8 cellular contexts compared by ENCODE assay signal in the genomic region with DNA sequence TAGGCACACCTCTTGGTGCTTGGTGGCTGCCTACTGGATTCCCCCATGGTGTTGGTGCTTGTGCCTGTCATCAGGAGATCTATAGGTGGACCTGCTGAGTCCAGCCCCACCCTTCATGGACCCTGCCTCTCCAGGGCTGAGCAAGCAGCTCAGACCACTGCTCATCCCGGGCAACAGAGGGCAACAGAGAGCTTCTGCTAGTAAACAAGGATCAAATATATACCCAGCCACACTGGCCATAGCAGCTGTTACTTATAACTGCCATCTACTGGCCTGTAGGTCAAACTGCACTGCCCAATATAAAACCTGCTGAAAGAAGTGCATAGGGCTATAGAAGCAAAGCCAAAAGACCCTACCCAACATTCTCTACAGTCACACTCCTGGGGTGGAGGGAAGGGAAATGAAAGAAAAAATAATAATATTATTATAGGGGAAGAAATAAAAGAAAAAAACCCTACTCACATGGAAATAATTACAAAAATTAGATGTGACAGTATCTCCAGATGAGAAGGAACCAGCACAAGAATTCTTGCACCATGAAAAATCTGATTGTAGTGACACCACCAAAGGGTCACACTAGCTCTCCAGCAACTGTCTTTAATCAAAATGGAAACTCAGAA. TPM values are rescaled to one million over a fixed set of nuclear protein-coding genes. Genes with fewer than 3 reads are reported as not detected.
A peak's percentile ranks its signal among the peaks of the same experiment; 100 is the strongest.
DNase-seq lines count a peak whose midpoint lies in the region; ATAC-seq and TF ChIP-seq lines count a peak whose summit lies in the region.

No MANE protein-coding gene starts in this region.

- DNase-seq in NCI-H1417 (lab: John Stamatoyannopoulos, UW) (peak in 2 of 3 experiments; percentile 11 to 45), NCI-H1417 treated with DMSO at 0.1 percent for 48 hours (lab: John Stamatoyannopoulos, UW) (no peak), HCT116 (ENCODE audit: low read depth, low spot score) (peak; percentile 74), M059J (ENCODE audit: low read depth) (peak; percentile 57), UCSD-AML1 (lab: John Stamatoyannopoulos, UW; ENCODE audit: unreplicated experiment) (peak; percentile 8), 8988T (no peak)
- DNase-seq in central memory CD8-positive, alpha-beta T cell (ENCODE audit: low spot score in 2 of 2): peak; percentile 19 to 46
- DNase-seq in natural killer cell treated with Interleukin-12 subunit alpha and Interleukin-12 subunit beta and Interleukin-15 and Interleukin-18, amount 100 ng/mL, for 72 hours (ENCODE audit: low spot score): peak; percentile 68

- RAD21 ChIA-PET in HCT116 (lab: Charles Lee; ENCODE audit: low non-redundant PET in 1 of 2, low total read pairs in 2 of 2, uncharacterized antibody in 2 of 2, unreplicated experiment in 2 of 2): interaction anchor here in 1 of 2 experiments (1.1 kb wide), 1 partner anchor 193 kb away, joined by 3 read pairs; no protein-coding TSS in a partner anchor

- peaks cover 18% of the 10 kb centered on the region for H3K27me3 ChIP-seq in HCT116 (ENCODE audit: insufficient read depth, low read length)

- H3K36me3 Mint-ChIP-seq in central memory CD8-positive, alpha-beta T cell (ENCODE audit: insufficient read depth): peaks cover 1% of the 10 kb centered on the region
- no peaks in the 10 kb centered on the region for H3K36me3 Mint-ChIP-seq in natural killer cell treated with Interleukin-12 subunit alpha and Interleukin-12 subunit beta and Interleukin-15 and Interleukin-18, amount 100 ng/mL, for 72 hours

- no peak overlapping the region for H2AFZ ChIP-seq in HCT116 (ENCODE audit: low read depth, low read length, poor library complexity, severe bottlenecking)

- H3K9me2 ChIP-seq in HCT116 (ENCODE audit: insufficient read depth): no peaks in the 10 kb centered on the region

- no peak overlapping the region for H3K4me3 ChIP-seq in HCT116 (replicated peaks in 1 of 2; ENCODE audit: low read depth in 1 of 2, low read length in 2 of 2)

- no peak for TF ChIP-seq POLR2A in HCT116 (IDR thresholded peaks at IDR 0.05; ENCODE audit: borderline replicate concordance, extremely low read depth, insufficient read depth, insufficient read length)

- no peak overlapping the region for H3K9ac ChIP-seq in HCT116 (ENCODE audit: low read length)

- H4K20me1 ChIP-seq in HCT116 (ENCODE audit: insufficient read depth): no peaks in the 10 kb centered on the region

- POLR2A ChIA-PET in HCT116 (lab: Charles Lee): no interaction called here

- peak; percentile 80 for TF ChIP-seq RAD21 in HCT116 (IDR thresholded peaks at IDR 0.05; ENCODE audit: low read depth)

- intact Hi-C loops in HCT116 (cut with micrococcal nuclease): loop anchor here (5.0 kb wide), 1 partner anchor 645 kb away; no protein-coding TSS in a partner anchor

- BruUV-seq in HCT116 (replicated peaks; lab: Mats Ljungman, UMichigan): no TSS peak

- H3K27me3 Mint-ChIP-seq in central memory CD8-positive, alpha-beta T cell: peaks cover 44% of the 10 kb centered on the region
- H3K27me3 Mint-ChIP-seq in natural killer cell treated with Interleukin-12 subunit alpha and Interleukin-12 subunit beta and Interleukin-15 and Interleukin-18, amount 100 ng/mL, for 72 hours: peaks cover 37 to 53% of the 10 kb centered on the region in 2 donors

- H3K4me1 ChIP-seq in HCT116 (ENCODE audit: control insufficient read depth in 1 of 2, insufficient read depth in 2 of 2, low read length in 2 of 2): no peaks in the 10 kb centered on the region

- H3K9me3 Mint-ChIP-seq in central memory CD8-positive, alpha-beta T cell: no peaks in the 10 kb centered on the region
- no peaks in the 10 kb centered on the region for H3K9me3 Mint-ChIP-seq in natural killer cell treated with Interleukin-12 subunit alpha and Interleukin-12 subunit beta and Interleukin-15 and Interleukin-18, amount 100 ng/mL, for 72 hours

- no peak overlapping the region for H3K4me3 Mint-ChIP-seq in central memory CD8-positive, alpha-beta T cell
- H3K4me3 Mint-ChIP-seq in natural killer cell treated with Interleukin-12 subunit alpha and Interleukin-12 subunit beta and Interleukin-15 and Interleukin-18, amount 100 ng/mL, for 72 hours: no peak overlapping the region

- peaks cover 6% of the 10 kb centered on the region for H3K4me1 Mint-ChIP-seq in central memory CD8-positive, alpha-beta T cell
- peaks cover 0 to 2% of the 10 kb centered on the region in 2 donors for H3K4me1 Mint-ChIP-seq in natural killer cell treated with Interleukin-12 subunit alpha and Interleukin-12 subunit beta and Interleukin-15 and Interleukin-18, amount 100 ng/mL, for 72 hours (ENCODE audit: low read depth in 2 of 2)

- H3K36me3 ChIP-seq in HCT116 (ENCODE audit: control insufficient read depth in 1 of 2, insufficient read depth in 2 of 2, low read length in 2 of 2): no peaks in the 10 kb centered on the region

- H3K9me3 ChIP-seq in HCT116 (ENCODE audit: control insufficient read depth in 1 of 2, insufficient read depth in 1 of 2, low read depth in 1 of 2, low read length in 2 of 2): peaks cover 7 to 9% of the 10 kb centered on the region in 2 experiments; a peak in 2 of 4 replicates

- H3K27ac Mint-ChIP-seq in central memory CD8-positive, alpha-beta T cell (ENCODE audit: low read depth): no peak overlapping the region
- H3K27ac Mint-ChIP-seq in natural killer cell treated with Interleukin-12 subunit alpha and Interleukin-12 subunit beta and Interleukin-15 and Interleukin-18, amount 100 ng/mL, for 72 hours: no peak overlapping the region

- CTCF ChIA-PET in HCT116 (lab: Charles Lee): interaction anchor here (1.0 to 1.7 kb wide), 7 partner anchors 11 to 762 kb away, joined by 3 to 8 read pairs (median 3); no protein-coding TSS in a partner anchor

- ATAC-seq in HCT116: peak; percentile 100
- peak; percentile 93 for ATAC-seq in central memory CD8-positive, alpha-beta T cell (replicated peaks; ENCODE audit: extremely low read depth, poor library complexity, severe bottlenecking)
- peak; percentile 98 to 99 for ATAC-seq in natural killer cell treated with Interleukin-12 subunit alpha and Interleukin-12 subunit beta and Interleukin-15 and Interleukin-18, amount 100 ng/mL, for 72 hours

- TF ChIP-seq CTCF in HCT116 (IDR thresholded peaks at IDR 0.05 in 2 of 3, conservative IDR thresholded peaks at IDR 0.05 in 1 of 3; ENCODE audit: borderline replicate concordance in 1 of 3, insufficient read depth in 1 of 3, low read depth in 2 of 3, low read length in 2 of 3): peak; percentile 83 to 97 (median 86)

- H3K79me2 ChIP-seq in HCT116 (ENCODE audit: insufficient read depth, low read length): no peaks in the 10 kb centered on the region

- H3K27ac ChIP-seq in HCT116 (ENCODE audit: low read depth, low read length): no peak overlapping the region

- no peak overlapping the region for H3K4me2 ChIP-seq in HCT116 (ENCODE audit: low read length)

TF ChIP-seq in HCT116, 20 proteins besides CTCF, POLR2A, EP300 and RAD21:
- TF ChIP-seq TCF7L2 (IDR thresholded peaks at IDR 0.05; ENCODE audit: borderline replicate concordance, extremely low read depth, insufficient read depth, insufficient read length) (no peak), CBX3 (IDR thresholded peaks at IDR 0.05; ENCODE audit: low read depth) (0 out of 2 replicates have a peak, but pooled peaks have one; percentile 45)

RNA-seq across cellular contexts. Expression of a gene that starts 54.9 kb away (rescaled TPM):
- total RNA-seq in HCT116 (2021; ENCODE audit: unreplicated experiment): 30.9 TPM
- polyA plus RNA-seq in HCT116 (2012): 8.9 and 10.6 TPM in 2 replicates
- 24.8 and 25.1 TPM in 2 replicates for total RNA-seq in M059J (2014; rRNA removed; shearing (Covaris generic))
- 10 to 100 TPM; 52.8 to 56.3 TPM for total RNA-seq in natural killer cell treated with Interleukin-12 subunit alpha and Interleukin-12 subunit beta and Interleukin-15 and Interleukin-18, amount 100 ng/mL, for 72 hours

Comparison
In these comparisons a context has a peak if more than half of its experiments do, and no peak if none do; other contexts are left out.
1. DNase-seq: peak in NCI-H1417 (2 of 3), HCT116 (single experiment), M059J (single experiment), UCSD-AML1 (single experiment), central memory CD8-positive, alpha-beta T cell (2 of 2) and natural killer cell treated with Interleukin-12 subunit alpha and Interleukin-12 subunit beta and Interleukin-15 and Interleukin-18, amount 100 ng/mL, for 72 hours (single experiment); none in NCI-H1417 treated with DMSO at 0.1 percent for 48 hours (single experiment) and 8988T (single experiment).
2. Peak in every context shown above with its lines, with median percentiles within 50 percentile points of each other: ATAC-seq.